In the genomic region with DNA sequence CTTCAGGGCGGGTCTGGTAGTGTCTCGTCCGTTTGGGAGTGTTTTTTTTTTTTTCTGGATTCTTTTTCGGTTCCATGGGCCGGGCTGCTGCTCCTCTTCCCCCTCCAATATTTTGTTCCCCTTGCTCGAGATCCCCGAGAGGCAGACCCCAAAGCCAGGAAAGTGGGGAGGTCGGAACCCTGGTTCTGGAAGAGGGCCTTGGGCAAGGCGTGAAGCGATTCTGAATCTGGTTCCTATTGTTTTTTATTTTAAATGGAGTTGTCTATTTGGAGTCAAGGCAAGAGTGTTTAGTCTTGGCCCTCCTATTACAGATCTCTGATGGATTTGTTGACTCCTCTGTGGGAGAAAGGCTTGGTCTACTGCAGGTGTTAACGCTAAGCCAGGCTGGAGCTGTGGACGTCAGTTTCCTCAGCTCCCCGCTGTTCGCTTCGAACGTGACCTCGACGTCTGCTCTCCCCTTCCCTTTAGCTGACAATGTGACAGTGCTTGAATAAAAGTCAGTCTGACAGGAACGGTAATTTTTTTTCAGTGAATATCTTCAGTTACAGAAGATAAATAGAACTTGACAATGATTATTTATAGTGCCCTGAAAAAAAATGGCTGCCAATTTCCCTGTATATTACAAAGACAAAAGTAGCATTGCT, we compare ENCODE assay signal across 8 cellular contexts. TPM values are rescaled to one million over a fixed set of nuclear protein-coding genes. Genes with fewer than 3 reads are reported as not detected.
DNase-seq lines count a peak whose midpoint lies in the region; ATAC-seq, FAIRE-seq and TF ChIP-seq lines count a peak whose summit lies in the region.

No MANE protein-coding gene starts in this region.

- no peak for FAIRE-seq in bronchial epithelial cell (lab: Jason Lieb, UNC)

- H3K36me3 Mint-ChIP-seq in T-helper 2 cell treated with Interferon-gamma antibody and Interleukin-4, amounts not matched to agents 5 μg/mL and 100 μg/mL, for 36 hours (ENCODE audit: low read depth) = peaks cover 7% of the 10 kb centered on the region

- TF ChIP-seq CTCF in bronchial epithelial cell (IDR thresholded peaks at IDR 0.05; ENCODE audit: insufficient read depth, low read length, severe bottlenecking) (no peak), kidney epithelial cell (IDR thresholded peaks at IDR 0.05; ENCODE audit: insufficient read depth, low read length, poor library complexity, severe bottlenecking) (no peak)

- H3K9ac ChIP-seq in Karpas-422 (ENCODE audit: low read length) = peak overlapping the region; percentile 95

- no peaks in the 10 kb centered on the region for H3K36me3 ChIP-seq in Karpas-422 (ENCODE audit: insufficient read depth, low read length)
- no peaks in the 10 kb centered on the region for H3K36me3 ChIP-seq in bronchial epithelial cell (ENCODE audit: control insufficient read depth, insufficient read depth, low read length)
- no peaks in the 10 kb centered on the region for H3K36me3 ChIP-seq in kidney epithelial cell (ENCODE audit: control insufficient read depth, insufficient read depth, low read length)

- H3K4me3 Mint-ChIP-seq in T-helper 2 cell treated with Interferon-gamma antibody and Interleukin-4, amounts not matched to agents 5 μg/mL and 100 μg/mL, for 36 hours = peak overlapping the region; percentile 97

- H2AFZ ChIP-seq in Karpas-422 (ENCODE audit: low read length) = peak overlapping the region; percentile 38; the same call in 1 of the 2 replicates

- H3K4me1 Mint-ChIP-seq in T-helper 2 cell treated with Interferon-gamma antibody and Interleukin-4, amounts not matched to agents 5 μg/mL and 100 μg/mL, for 36 hours (ENCODE audit: low read depth) = peaks cover 12% of the 10 kb centered on the region

- no peaks in the 10 kb centered on the region for H3K9me3 Mint-ChIP-seq in T-helper 2 cell treated with Interferon-gamma antibody and Interleukin-4, amounts not matched to agents 5 μg/mL and 100 μg/mL, for 36 hours

- peak overlapping the region; percentile 89 for H3K27ac ChIP-seq in Karpas-422 (ENCODE audit: low read length)

- peaks cover 36% of the 10 kb centered on the region for H3K79me2 ChIP-seq in Karpas-422 (ENCODE audit: low read length)

- peak; percentile 70 for DNase-seq in DMS53 (lab: John Stamatoyannopoulos, UW)
- DNase-seq in Karpas-422 = peak; percentile 71
- peak; percentile 15 for DNase-seq in T-helper 2 cell treated with Interferon-gamma antibody and Interleukin-4, amounts not matched to agents 5 μg/mL and 100 μg/mL, for 36 hours (ENCODE audit: low spot score)
- peak; percentile 38 for DNase-seq in bronchial epithelial cell (ENCODE audit: low read depth)
- DNase-seq in kidney epithelial cell (ENCODE audit: low read depth) = no peak
- DNase-seq in stimulated activated CD4-positive, alpha-beta T cell treated with anti-CD3 and anti-CD28 coated beads, Interleukin-15, amount 100 ng/mL, for 24 hours = peak; percentile 48

- H4K20me1 ChIP-seq in Karpas-422 (ENCODE audit: insufficient read depth, low read depth, low read length) = no peaks in the 10 kb centered on the region

- no peaks in the 10 kb centered on the region for H3K9me3 ChIP-seq in Karpas-422 (ENCODE audit: low read length)

- peak overlapping the region; percentile 92 for H3K4me3 ChIP-seq in Karpas-422 (ENCODE audit: low read length)
- peak overlapping the region; percentile 94 for H3K4me3 ChIP-seq in bronchial epithelial cell (ENCODE audit: low read depth, low read length)
- H3K4me3 ChIP-seq in kidney epithelial cell (ENCODE audit: low read depth, low read length) = peak overlapping the region; percentile 68

- ATAC-seq in HG03342 (IDR thresholded peaks at IDR 0.05; ENCODE audit: unreplicated experiment) (no peak), GM18867 (IDR thresholded peaks at IDR 0.05; ENCODE audit: unreplicated experiment) (no peak)

- H3K27ac Mint-ChIP-seq in T-helper 2 cell treated with Interferon-gamma antibody and Interleukin-4, amounts not matched to agents 5 μg/mL and 100 μg/mL, for 36 hours = peak overlapping the region; percentile 100

- H3K4me1 ChIP-seq in Karpas-422 (ENCODE audit: low read length) = peaks cover 24% of the 10 kb centered on the region

- H3K4me2 ChIP-seq in Karpas-422 (ENCODE audit: low read depth, low read length, poor library complexity, severe bottlenecking) = peak overlapping the region; percentile 85

- no peaks in the 10 kb centered on the region for H3K27me3 Mint-ChIP-seq in T-helper 2 cell treated with Interferon-gamma antibody and Interleukin-4, amounts not matched to agents 5 μg/mL and 100 μg/mL, for 36 hours (ENCODE audit: low read depth)

- no peaks in the 10 kb centered on the region for H3K27me3 ChIP-seq in Karpas-422 (ENCODE audit: low read length)
- H3K27me3 ChIP-seq in bronchial epithelial cell (ENCODE audit: control insufficient read depth, insufficient read depth, low read length) = no peaks in the 10 kb centered on the region
- no peaks in the 10 kb centered on the region for H3K27me3 ChIP-seq in kidney epithelial cell (ENCODE audit: control insufficient read depth, insufficient read depth, low read length)

- no peaks in the 10 kb centered on the region for H3K9me2 ChIP-seq in Karpas-422 (replicated peaks; ENCODE audit: insufficient read depth, low read length)

RNA-seq across cellular contexts. Expression of gene DNAJC27, which starts 0.7 kb away (rescaled TPM):
- total RNA-seq in Karpas-422 (2014; rRNA removed; shearing (Covaris generic); ENCODE audit: low replicate concordance) = 6.3 and 6.7 TPM in 2 replicates
- total RNA-seq in bronchial epithelial cell = 5.3 and 7.2 TPM in 2 replicates
- 3.6 and 4.9 TPM in 2 replicates for total RNA-seq in kidney epithelial cell

RNA-seq across cellular contexts. Expression of gene ADCY3, which starts 52.4 kb away (rescaled TPM):
- total RNA-seq in Karpas-422 (2014; rRNA removed; shearing (Covaris generic); ENCODE audit: low replicate concordance) = 57.6 and 58.4 TPM in 2 replicates
- total RNA-seq in bronchial epithelial cell (31.1 and 36.0 TPM in 2 replicates), kidney epithelial cell (24.5 and 37.0 TPM in 2 replicates)
